Comparison of ENCODE assay signal across 8 cellular contexts in the genomic region with DNA sequence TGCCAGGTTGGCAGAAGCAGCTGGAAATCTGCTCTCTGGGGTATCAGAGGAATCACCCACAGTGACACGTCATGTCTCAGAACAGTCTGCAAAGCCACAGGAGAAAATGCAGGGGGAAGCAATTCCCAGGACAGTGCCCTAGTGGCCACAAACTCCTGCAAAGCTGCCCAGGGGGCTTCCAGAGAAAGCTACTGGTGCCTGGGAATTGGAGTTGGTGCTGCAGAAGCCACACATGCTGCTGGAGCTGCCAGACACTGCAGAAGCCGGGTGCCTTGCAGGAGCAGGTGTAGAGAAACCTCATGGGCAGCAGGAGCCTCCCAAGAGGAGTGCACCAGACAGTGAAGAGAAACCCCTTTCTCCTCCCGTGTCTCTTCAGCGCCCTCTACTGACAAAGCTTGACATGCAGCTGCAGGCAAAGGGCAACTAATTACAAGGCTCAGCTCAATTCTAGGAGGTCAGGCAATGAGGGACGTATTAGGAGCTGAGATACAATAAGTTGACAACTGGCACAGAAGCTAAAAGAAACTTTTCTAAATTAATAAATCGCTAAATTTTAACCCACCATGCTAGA. TPM values are rescaled to one million over a fixed set of nuclear protein-coding genes. Genes with fewer than 3 reads are reported as not detected.
DNase-seq lines count a peak whose midpoint lies in the region; ATAC-seq, FAIRE-seq and TF ChIP-seq lines count a peak whose summit lies in the region.

No MANE protein-coding gene starts in this region.

- peaks cover 4% of the 10 kb centered on the region; the same call in 1 of the 2 replicates for H3F3A ChIP-seq in PC-9 (ENCODE audit: insufficient read depth, low read depth)

- no peak overlapping the region for H2AFZ ChIP-seq in PC-9

- no peaks in the 10 kb centered on the region for H3K9me2 ChIP-seq in PC-9 (ENCODE audit: insufficient read depth)

- TF ChIP-seq POLR2A in GM12892 (IDR thresholded peaks at IDR 0.05; ENCODE audit: low read depth, low read length), result no peak

- POLR2A ChIA-PET in PC-9 (lab: Charles Lee; ENCODE audit: unreplicated experiment), result no interaction called here

- no peaks in the 10 kb centered on the region; the same call in 1 of the 2 replicates for H4K20me1 ChIP-seq in PC-9 (ENCODE audit: insufficient read depth)

- H3K9me3 ChIP-seq in PC-9 (ENCODE audit: insufficient read depth, low read depth), result peaks cover 3% of the 10 kb centered on the region; the same call in 1 of the 2 replicates

- no peak for FAIRE-seq in GM12892 (lab: Jason Lieb, UNC)

- no peak overlapping the region for H3K27ac ChIP-seq in PC-9

- no peaks in the 10 kb centered on the region for H3K4me1 ChIP-seq in PC-9 (replicated peaks; ENCODE audit: insufficient read depth)

- intact Hi-C loops in PC-9 (cut with micrococcal nuclease; ENCODE audit: unreplicated experiment), result loop anchor here (5.0 to 10.0 kb wide), 3 partner anchors 561 to 833 kb away; no protein-coding TSS in a partner anchor

- BruUV-seq in PC-9 (replicated peaks; lab: Mats Ljungman, UMichigan), result no TSS peak

- TF ChIP-seq CTCF in GM12873 (IDR thresholded peaks at IDR 0.05; ENCODE audit: insufficient read depth, low read depth, low read length, missing control alignments) (peak; percentile 55), PC-9 (conservative IDR thresholded peaks at IDR 0.05) (peak; percentile 67), fibroblast of mammary gland (conservative IDR thresholded peaks at IDR 0.05; ENCODE audit: control insufficient read depth, insufficient read depth, low read depth, low read length) (peak; percentile 35)

- CTCF ChIA-PET in PC-9 (lab: Charles Lee), result interaction anchor here (0.7 kb wide), 1 partner anchor 472 kb away, joined by 3 read pairs; no protein-coding TSS in a partner anchor

- H3K4me3 ChIP-seq in PC-9 (no peak overlapping the region), fibroblast of mammary gland (ENCODE audit: control insufficient read depth, low read depth, low read length) (no peak overlapping the region)

- peaks cover 31% of the 10 kb centered on the region for H3K27me3 ChIP-seq in PC-9 (ENCODE audit: insufficient read depth, low read depth)

- peak; percentile 26 for DNase-seq in COLO668 (lab: John Stamatoyannopoulos, UW; ENCODE audit: unreplicated experiment)
- DNase-seq in PC-9, result peak in 1 of 2 experiments; percentile 12
- peak; percentile 28 for DNase-seq in fibroblast of mammary gland (ENCODE audit: low read depth)
- no peak for DNase-seq in GM12892 (ENCODE audit: insufficient read length)
- DNase-seq in activated CD4-positive, CD25-positive, alpha-beta regulatory T cell treated with anti-CD3 and anti-CD28 coated beads, Interleukin-2, amount 50 U/mL, for 72 hours, result no peak

- no peaks in the 10 kb centered on the region for H3K79me2 ChIP-seq in PC-9 (ENCODE audit: low read depth)

- H3K4me2 ChIP-seq in PC-9, result no peak overlapping the region

- ATAC-seq in HG02759 (IDR thresholded peaks at IDR 0.05; ENCODE audit: unreplicated experiment), result no peak
- ATAC-seq in HG02623 (IDR thresholded peaks at IDR 0.05; ENCODE audit: unreplicated experiment), result no peak

- H3K36me3 ChIP-seq in PC-9 (ENCODE audit: low read depth), result no peaks in the 10 kb centered on the region

RNA-seq across cellular contexts. Expression of a gene that starts 30.2 kb away (rescaled TPM):
- total RNA-seq in PC-9 (2021), result 63.8 and 80.6 TPM in 2 replicates
- 46.7 TPM for polyA plus RNA-seq in GM12892 (2012; ENCODE audit: missing spikeins)

Comparison
In these comparisons a context has a peak if more than half of its experiments do, and no peak if none do; other contexts are left out.
1. DNase-seq: peak in COLO668 (single experiment) and fibroblast of mammary gland (single experiment); none in GM12892 (single experiment) and activated CD4-positive, CD25-positive, alpha-beta regulatory T cell treated with anti-CD3 and anti-CD28 coated beads, Interleukin-2, amount 50 U/mL, for 72 hours (single experiment).
2. Peak in every context shown above with its lines, with median percentiles within 50 percentile points of each other: CTCF ChIP-seq.